Comparison of ENCODE assay signal across 1 cellular context in the genomic region with DNA sequence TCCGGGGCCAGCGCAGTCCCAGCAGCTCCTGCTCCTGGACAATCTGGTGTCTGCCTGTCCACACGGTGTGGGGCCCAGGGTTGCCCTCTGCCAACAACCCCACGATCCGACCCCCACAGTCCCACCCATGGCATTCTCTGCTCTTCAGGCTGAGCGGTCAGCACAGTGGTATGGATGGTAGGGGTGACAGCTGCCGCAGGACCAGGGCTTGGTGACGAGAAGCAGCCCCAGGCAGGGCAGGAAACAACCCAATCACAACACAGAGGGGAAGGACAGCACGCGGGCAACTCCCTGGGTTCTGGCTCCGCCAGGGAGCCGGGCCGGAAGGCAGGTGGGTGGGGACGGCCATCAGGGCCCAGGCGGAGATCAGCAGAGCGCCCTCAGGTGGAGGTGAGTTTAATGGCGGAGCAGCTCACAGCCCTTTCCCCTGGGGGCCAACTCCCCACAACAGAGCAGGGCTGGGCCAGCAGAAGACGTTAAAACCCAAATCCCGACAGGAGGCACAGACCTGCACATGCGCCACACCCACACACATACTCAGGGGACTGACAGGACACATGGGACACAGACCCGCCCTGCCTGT.
TF ChIP-seq lines count a peak whose summit lies in the region.

No MANE protein-coding gene starts in this region.

TF ChIP-seq in HEK293, 187 proteins besides CTCF, POLR2A, EP300 and RAD21 (continued from another document):
- TF ChIP-seq, protein P1, sequence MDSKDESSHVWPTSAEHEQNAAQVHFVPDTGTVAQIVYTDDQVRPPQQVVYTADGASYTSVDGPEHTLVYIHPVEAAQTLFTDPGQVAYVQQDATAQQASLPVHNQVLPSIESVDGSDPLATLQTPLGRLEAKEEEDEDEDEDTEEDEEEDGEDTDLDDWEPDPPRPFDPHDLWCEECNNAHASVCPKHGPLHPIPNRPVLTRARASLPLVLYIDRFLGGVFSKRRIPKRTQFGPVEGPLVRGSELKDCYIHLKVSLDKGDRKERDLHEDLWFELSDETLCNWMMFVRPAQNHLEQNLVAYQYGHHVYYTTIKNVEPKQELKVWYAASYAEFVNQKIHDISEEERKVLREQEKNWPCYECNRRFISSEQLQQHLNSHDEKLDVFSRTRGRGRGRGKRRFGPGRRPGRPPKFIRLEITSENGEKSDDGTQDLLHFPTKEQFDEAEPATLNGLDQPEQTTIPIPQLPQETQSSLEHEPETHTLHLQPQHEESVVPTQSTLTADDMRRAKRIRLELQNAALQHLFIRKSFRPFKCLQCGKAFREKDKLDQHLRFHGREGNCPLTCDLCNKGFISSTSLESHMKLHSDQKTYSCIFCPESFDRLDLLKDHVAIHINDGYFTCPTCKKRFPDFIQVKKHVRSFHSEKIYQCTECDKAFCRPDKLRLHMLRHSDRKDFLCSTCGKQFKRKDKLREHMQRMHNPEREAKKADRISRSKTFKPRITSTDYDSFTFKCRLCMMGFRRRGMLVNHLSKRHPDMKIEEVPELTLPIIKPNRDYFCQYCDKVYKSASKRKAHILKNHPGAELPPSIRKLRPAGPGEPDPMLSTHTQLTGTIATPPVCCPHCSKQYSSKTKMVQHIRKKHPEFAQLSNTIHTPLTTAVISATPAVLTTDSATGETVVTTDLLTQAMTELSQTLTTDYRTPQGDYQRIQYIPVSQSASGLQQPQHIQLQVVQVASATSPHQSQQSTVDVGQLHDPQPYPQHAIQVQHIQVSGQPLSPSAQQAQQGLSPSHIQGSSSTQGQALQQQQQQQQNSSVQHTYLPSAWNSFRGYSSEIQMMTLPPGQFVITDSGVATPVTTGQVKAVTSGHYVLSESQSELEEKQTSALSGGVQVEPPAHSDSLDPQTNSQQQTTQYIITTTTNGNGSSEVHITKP (tag by site-specific recombination; IDR thresholded peaks at IDR 0.05), result 0 out of 2 replicates have a peak, but pooled peaks have one; percentile 21
- TF ChIP-seq KLF9 (tag by site-specific recombination; IDR thresholded peaks at IDR 0.05; ENCODE audit: low read depth), result peak; percentile 61
- no peak for TF ChIP-seq ZNF292 (tag by site-specific recombination; IDR thresholded peaks at IDR 0.05; ENCODE audit: borderline replicate concordance, low read depth)
TF ChIP-seq in HEK293: peak in this region for 9.
